22 cellular contexts compared by ENCODE assay signal in the genomic region with DNA sequence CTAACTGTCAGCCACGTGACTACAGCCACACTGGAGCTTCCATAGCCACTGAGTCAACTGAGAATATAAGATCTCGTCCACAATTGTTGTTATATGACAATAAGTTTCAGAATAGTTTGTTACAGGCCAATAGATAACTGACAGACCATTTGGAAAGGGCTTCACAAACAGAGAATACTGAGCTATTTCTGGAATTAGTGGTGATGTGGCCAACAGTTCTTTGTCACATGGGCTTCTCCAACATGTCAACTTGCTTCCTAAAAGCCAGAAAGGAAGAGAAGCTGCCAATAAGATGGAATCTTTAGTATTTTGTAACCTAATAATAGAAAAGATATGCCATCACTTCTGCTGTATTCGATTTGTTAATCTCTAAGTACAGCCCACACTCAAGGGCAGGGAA.
"Had no signal": no experiment of that assay in that cellular context is flagged by ENCODE, and none has a peak within 500 bp of the region (broad histone marks: within the 10 kb centered on the region; RNA-seq: fewer than 3 reads in every experiment).

No MANE protein-coding gene starts in this region.

- ATAC-seq: lower lobe of right lung; naive thymus-derived CD8-positive, alpha-beta T cell; pancreas; right lobe of liver; stimulated activated naive B cell treated with anti-CD40 and anti-IgM and Interleukin-4, amounts not matched to agents 10 μg/mL and 1 μg/mL and 100 μg/mL, for 72 hours; stimulated activated naive CD8-positive, alpha-beta T cell treated with anti-CD3 and anti-CD28 coated beads, Interleukin-15, Interleukin-2, amounts not matched to agents 100 U/mL and 50 U/mL, for 24 hours; upper lobe of right lung had no signal

- H3K79me2 ChIP-seq: hepatocyte had no signal

- H3K4me3 ChIP-seq: hepatocyte, lower lobe of right lung, pancreas, prostate gland, right lobe of liver, smooth muscle cell, stomach, testis, tibial artery, upper lobe of right lung had no signal

- H3K27me3 ChIP-seq: hepatocyte, pancreas, right lobe of liver, stomach, testis, tibial artery, upper lobe of right lung had no signal

- H2AFZ ChIP-seq: hepatocyte had no signal

- H3K27ac ChIP-seq: hepatocyte, lower lobe of right lung, pancreas, prostate gland, right lobe of liver, stomach, testis, tibial artery, upper lobe of right lung had no signal

- H3K4me2 ChIP-seq: hepatocyte, smooth muscle cell had no signal

- DNase-seq: islet precursor cell; lower lobe of right lung; mammary epithelial cell; mesenchymal stem cell; naive thymus-derived CD8-positive, alpha-beta T cell; nucleus accumbens; pancreas; posterior cingulate gyrus; retina; right lobe of liver; stimulated activated CD4-positive, alpha-beta T cell treated with anti-CD3 and anti-CD28 coated beads, Interleukin-1b, Interleukin-23, amount 100 ng/mL, for 48 hours; stimulated activated CD4-positive, alpha-beta T cell treated with anti-CD3 and anti-CD28 coated beads, Interleukin-2, amount 100 ng/mL, for 48 hours; stimulated activated naive B cell treated with anti-CD40 and anti-IgM and Interleukin-4, amounts not matched to agents 10 μg/mL and 1 μg/mL and 100 μg/mL, for 72 hours; stimulated activated naive CD8-positive, alpha-beta T cell treated with anti-CD3 and anti-CD28 coated beads, Interleukin-15, Interleukin-2, amounts not matched to agents 100 U/mL and 50 U/mL, for 24 hours; stomach; testis; tibial artery; trophoblast cell; upper lobe of right lung had no signal

- H3K36me3 ChIP-seq: lower lobe of right lung, pancreas, prostate gland, right lobe of liver, stomach, tibial artery, upper lobe of right lung had no signal

- H3K4me1 ChIP-seq: lower lobe of right lung, pancreas, prostate gland, right lobe of liver, testis, tibial artery, upper lobe of right lung had no signal

- H3K9me3 ChIP-seq: lower lobe of right lung, pancreas, prostate gland, right lobe of liver, stomach, testis, tibial artery, upper lobe of right lung had no signal
